20 cellular contexts compared by ENCODE assay signal in genomic region chr17:80295559-80295958, GRCh38.
"Had no signal": no experiment of that assay in that cellular context is flagged by ENCODE, and none has a peak within 500 bp of the region (broad histone marks: within the 10 kb centered on the region; RNA-seq: fewer than 3 reads in every experiment).

No MANE protein-coding gene starts in this region.

- H3K27ac Mint-ChIP-seq: T-helper 17 cell had no signal

- H3K27me3 Mint-ChIP-seq: naive thymus-derived CD4-positive, alpha-beta T cell; T-helper 17 cell had no signal

- DNase-seq: activated CD4-positive, alpha-beta T cell treated with anti-CD3 and anti-CD28 coated beads for 1 hour; activated CD4-positive, alpha-beta T cell treated with anti-CD3 and anti-CD28 coated beads, Interleukin-2, amount 50 U/mL, for 4 hours; activated naive CD4-positive, alpha-beta T cell treated with Interleukin-2 at 50 U/mL for 16 hours; activated T-cell treated with anti-CD3 and anti-CD28 coated beads for 4 hours; anterior cingulate cortex; body of pancreas; dermis blood vessel endothelial cell; effector CD8-positive, alpha-beta T cell; foreskin keratinocyte; hippocampal formation; kidney glomerular epithelial cell; naive thymus-derived CD4-positive, alpha-beta T cell; stimulated activated CD4-positive, alpha-beta T cell treated with anti-CD3 and anti-CD28 coated beads, Interleukin-2, amount 100 ng/mL, for 48 hours; stimulated activated CD8-positive, alpha-beta memory T cell treated with anti-CD3 and anti-CD28 coated beads, Interleukin-4, amount 100 ng/mL, for 48 hours; stimulated activated naive CD4-positive, alpha-beta T cell; substantia nigra; SW 1271; T-helper 17 cell; thyroid gland had no signal

- H3K4me3 Mint-ChIP-seq: naive thymus-derived CD4-positive, alpha-beta T cell; T-helper 17 cell had no signal

- ATAC-seq: body of pancreas; foreskin keratinocyte; left lung; naive thymus-derived CD4-positive, alpha-beta T cell; T-helper 17 cell had no signal
